ENCODE assay signal across 1 cellular context in genomic region chr9:37419204-37419603, GRCh38.
TF ChIP-seq lines count a peak whose summit lies in the region.

No MANE protein-coding gene starts in this region.

TF ChIP-seq in HepG2, 621 proteins besides CTCF, POLR2A, EP300 and RAD21:
- TF ChIP-seq ZFY (CRISPR knock-in tag; IDR thresholded peaks at IDR 0.05) (no peak), ZNF770 (CRISPR knock-in tag; IDR thresholded peaks at IDR 0.05) (peak; percentile 68), DR1 (CRISPR knock-in tag; IDR thresholded peaks at IDR 0.05) (no peak), MIXL1 (CRISPR knock-in tag; IDR thresholded peaks at IDR 0.05) (no peak), MAFG (CRISPR knock-in tag; IDR thresholded peaks at IDR 0.05) (no peak), HNF4A (CRISPR knock-in tag; IDR thresholded peaks at IDR 0.05) (peak; percentile 11; the same call in 1 of the 2 replicates), RARA (CRISPR knock-in tag; IDR thresholded peaks at IDR 0.05) (peak; percentile 38; the same call in 1 of the 2 replicates), CERS6 (CRISPR knock-in tag; IDR thresholded peaks at IDR 0.05) (no peak), HMGXB3 (CRISPR knock-in tag; IDR thresholded peaks at IDR 0.05; ENCODE audit: borderline replicate concordance) (no peak), ZNF18 (CRISPR knock-in tag; IDR thresholded peaks at IDR 0.05; ENCODE audit: insufficient replicate concordance) (no peak), ZNF121 (CRISPR knock-in tag; IDR thresholded peaks at IDR 0.05) (peak; percentile 89), TBX2 (CRISPR knock-in tag; IDR thresholded peaks at IDR 0.05; ENCODE audit: borderline replicate concordance) (no peak), ARID3A (IDR thresholded peaks at IDR 0.05; ENCODE audit: low read depth, low read length) (no peak), ZNF264 (CRISPR knock-in tag; IDR thresholded peaks at IDR 0.05) (no peak), ZNF709 (CRISPR knock-in tag; IDR thresholded peaks at IDR 0.05) (no peak), ZNF781 (CRISPR knock-in tag; IDR thresholded peaks at IDR 0.05; ENCODE audit: borderline replicate concordance, not compliant biosample characterization) (no peak), ZSCAN25 (CRISPR knock-in tag; IDR thresholded peaks at IDR 0.05) (peak; percentile 86), ARNT (IDR thresholded peaks at IDR 0.05) (no peak)
